ENCODE assay signal across 8 cellular contexts in the genomic region with DNA sequence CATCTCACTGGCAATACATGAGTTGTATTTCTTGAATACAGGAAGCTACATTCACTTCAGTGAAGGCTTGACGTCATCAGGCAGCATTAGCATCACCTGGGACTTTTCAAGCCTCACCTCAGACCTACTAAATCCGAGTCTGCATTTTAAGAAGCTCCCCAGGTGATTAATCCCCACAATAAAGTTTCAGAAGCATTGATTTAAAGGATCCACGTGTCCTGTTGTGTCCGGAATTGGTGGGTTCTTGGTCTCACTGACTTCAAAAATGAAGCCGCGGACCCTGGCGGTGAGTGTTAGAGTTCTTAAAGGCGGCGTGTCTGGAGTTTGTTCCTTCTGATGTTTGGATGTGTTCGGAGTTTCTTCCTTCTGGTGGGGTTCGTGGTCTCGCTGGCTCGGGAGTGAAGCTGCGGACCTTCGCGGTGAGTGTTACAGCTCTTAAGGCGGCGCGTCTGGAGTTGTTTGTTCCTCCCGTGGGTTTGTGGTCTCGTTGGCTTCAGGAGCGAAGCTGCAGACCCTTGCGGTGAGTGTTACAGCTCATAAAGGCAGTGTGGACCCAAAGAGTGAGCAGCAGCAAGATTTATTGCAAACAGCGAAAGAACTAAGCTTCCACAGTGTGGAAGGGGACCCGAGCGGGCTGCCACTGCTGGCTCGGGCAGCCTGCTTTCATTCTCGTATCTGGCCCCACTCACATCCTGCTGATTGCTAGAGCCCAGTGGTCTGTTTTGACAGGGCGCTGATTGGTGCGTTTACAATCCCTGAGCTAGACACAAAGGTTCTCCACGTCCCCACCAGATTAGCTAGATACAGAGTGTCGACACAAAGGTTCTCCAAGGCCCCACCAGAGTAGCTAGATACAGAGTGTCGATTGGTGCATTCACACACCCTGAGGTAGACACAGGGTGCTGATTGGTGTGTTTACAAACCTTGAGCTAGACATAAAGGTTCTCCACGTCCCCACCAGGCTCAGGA.
A peak's percentile ranks its signal among the peaks of the same experiment; 100 is the strongest.
DNase-seq lines count a peak whose midpoint lies in the region; ATAC-seq and TF ChIP-seq lines count a peak whose summit lies in the region.
"Not testable (repeated sequence)": the region's sequence is repeated elsewhere in the genome, so short reads cannot be mapped to it uniquely, and the experiment has no call there.

No MANE protein-coding gene starts in this region.

- H3K4me1 Mint-ChIP-seq in CD14-positive monocyte, result peaks cover 31% of the 10 kb centered on the region

- peak overlapping the region; percentile 52 to 93 (median 87) for H3K27ac Mint-ChIP-seq in CD14-positive monocyte

- not testable (repeated sequence) for H3K9me3 ChIP-seq in lower lobe of right lung

- not testable (repeated sequence) for H3K9me3 Mint-ChIP-seq in CD14-positive monocyte

- H3K27ac ChIP-seq in lower lobe of right lung, result not testable (repeated sequence)

- intact Hi-C loops in CD14-positive monocyte (cut with micrococcal nuclease); lower lobe of right lung (cut with DNase I): not testable (repeated sequence)

- DNase-seq in CD14-positive monocyte (ENCODE audit: low spot score), result peak; percentile 52
- DNase-seq in activated CD4-positive, alpha-beta T cell treated with anti-CD3 and anti-CD28 coated beads for 1 hour, result peak; percentile 28
- peak; percentile 47 for DNase-seq in activated naive CD4-positive, alpha-beta T cell treated with Interleukin-2 at 50 U/mL for 16 hours
- DNase-seq in lower lobe of right lung, result not testable (repeated sequence)
- peak; percentile 5 to 37 (median 23) for DNase-seq in stimulated activated CD4-positive, alpha-beta T cell treated with anti-CD3 and anti-CD28 coated beads, TNF-alpha, amount 100 ng/mL, for 24 hours (ENCODE audit: low read depth in 3 of 3)

- peak; percentile 10 for TF ChIP-seq CTCF in CD14-positive monocyte (IDR thresholded peaks at IDR 0.05)
- TF ChIP-seq CTCF in lower lobe of right lung (IDR thresholded peaks at IDR 0.05), result not testable (repeated sequence)

- not testable (repeated sequence) for H3K4me1 ChIP-seq in lower lobe of right lung

- peak overlapping the region; percentile 95 to 98 for H3K4me3 Mint-ChIP-seq in CD14-positive monocyte

- peak; percentile 87 for ATAC-seq in GM19035 (IDR thresholded peaks at IDR 0.05; ENCODE audit: unreplicated experiment)
- peak; percentile 81 for ATAC-seq in HG02623 (IDR thresholded peaks at IDR 0.05; ENCODE audit: unreplicated experiment)
- ATAC-seq in HG03457 (IDR thresholded peaks at IDR 0.05; ENCODE audit: unreplicated experiment), result peak; percentile 84
- ATAC-seq in lower lobe of right lung, result not testable (repeated sequence)

- not testable (repeated sequence) for H3K36me3 Mint-ChIP-seq in CD14-positive monocyte

- not testable (repeated sequence) for H3K36me3 ChIP-seq in lower lobe of right lung

- H3K27me3 ChIP-seq in lower lobe of right lung (ENCODE audit: low read depth), result not testable (repeated sequence)

- peaks cover 13 to 22% (median 22%) of the 10 kb centered on the region in 3 donors for H3K27me3 Mint-ChIP-seq in CD14-positive monocyte (ENCODE audit: low read depth in 3 of 3)

- peak overlapping the region; percentile 39 for H3K4me3 ChIP-seq in lower lobe of right lung
